8 cellular contexts compared by ENCODE assay signal in genomic region chr18:43563780-43564179, GRCh38.
DNase-seq lines count a peak whose midpoint lies in the region; ATAC-seq and TF ChIP-seq lines count a peak whose summit lies in the region.

No MANE protein-coding gene starts in this region.

- H3K4me1 ChIP-seq in HCT116 (ENCODE audit: control insufficient read depth in 1 of 2, insufficient read depth in 2 of 2, low read length in 2 of 2) (no peaks in the 10 kb centered on the region), lower lobe of right lung (no peaks in the 10 kb centered on the region)

- H3K4me1 Mint-ChIP-seq in Calu3 (ENCODE audit: low read depth, unreplicated experiment): peaks cover 10% of the 10 kb centered on the region

- no peak overlapping the region for H3K27ac Mint-ChIP-seq in Calu3 (ENCODE audit: unreplicated experiment)

- no peaks in the 10 kb centered on the region for H3K27me3 ChIP-seq in HCT116 (ENCODE audit: insufficient read depth, low read length)
- no peaks in the 10 kb centered on the region for H3K27me3 ChIP-seq in lower lobe of right lung (ENCODE audit: low read depth)

- no peaks in the 10 kb centered on the region for H3K36me3 Mint-ChIP-seq in Calu3 (ENCODE audit: insufficient read depth, unreplicated experiment)

- no peaks in the 10 kb centered on the region for H3K36me3 ChIP-seq in HCT116 (ENCODE audit: control insufficient read depth in 1 of 2, insufficient read depth in 2 of 2, low read length in 2 of 2)
- no peaks in the 10 kb centered on the region for H3K36me3 ChIP-seq in lower lobe of right lung

- H3K4me3 ChIP-seq in HCT116 (replicated peaks in 1 of 2; ENCODE audit: low read depth in 1 of 2, low read length in 2 of 2): no peak overlapping the region
- no peak overlapping the region for H3K4me3 ChIP-seq in cardiac fibroblast (replicated peaks in 1 of 2; ENCODE audit: low read depth in 2 of 2, low read length in 2 of 2)
- no peak overlapping the region for H3K4me3 ChIP-seq in lower lobe of right lung

- TF ChIP-seq RAD21 in HCT116 (IDR thresholded peaks at IDR 0.05; ENCODE audit: low read depth): 0 out of 2 replicates have a peak, but pooled peaks have one; percentile 6

- H2AFZ ChIP-seq in HCT116 (ENCODE audit: low read depth, low read length, poor library complexity, severe bottlenecking): no peak overlapping the region

- H3K9me3 ChIP-seq in HCT116 (ENCODE audit: control insufficient read depth in 1 of 2, insufficient read depth in 1 of 2, low read depth in 1 of 2, low read length in 2 of 2) (peaks cover 3 to 19% of the 10 kb centered on the region in 2 experiments; a peak in 2 of 4 replicates), lower lobe of right lung (no peaks in the 10 kb centered on the region)

- no peak for ATAC-seq in HCT116
- peak in 1 of 2 donors; percentile 58 for ATAC-seq in lower lobe of right lung
- no peak for ATAC-seq in GM21360 (IDR thresholded peaks at IDR 0.05; ENCODE audit: unreplicated experiment)
- no peak for ATAC-seq in GM21717 (IDR thresholded peaks at IDR 0.05; ENCODE audit: unreplicated experiment)

- H3K27me3 Mint-ChIP-seq in Calu3 (ENCODE audit: unreplicated experiment): peaks cover 19% of the 10 kb centered on the region

- RAD21 ChIA-PET in HCT116 (lab: Charles Lee; ENCODE audit: low non-redundant PET in 1 of 2, low total read pairs in 2 of 2, uncharacterized antibody in 2 of 2, unreplicated experiment in 2 of 2): no interaction called here

- no peaks in the 10 kb centered on the region for H3K9me2 ChIP-seq in HCT116 (ENCODE audit: insufficient read depth)

- H3K4me2 ChIP-seq in HCT116 (ENCODE audit: low read length): no peak overlapping the region

- POLR2A ChIA-PET in HCT116 (lab: Charles Lee): no interaction called here

- H3K9ac ChIP-seq in HCT116 (ENCODE audit: low read length): no peak overlapping the region

- peak; percentile 47 for TF ChIP-seq CTCF in Calu3 (IDR thresholded peaks at IDR 0.05; ENCODE audit: unreplicated experiment)
- peak in 1 of 3 experiments; percentile 25; a peak in 2 of 6 replicates for TF ChIP-seq CTCF in HCT116 (IDR thresholded peaks at IDR 0.05 in 2 of 3, conservative IDR thresholded peaks at IDR 0.05 in 1 of 3; ENCODE audit: borderline replicate concordance in 1 of 3, insufficient read depth in 1 of 3, low read depth in 2 of 3, low read length in 2 of 3)
- peak; percentile 40 for TF ChIP-seq CTCF in cardiac fibroblast (IDR thresholded peaks at IDR 0.05; ENCODE audit: low read depth, low read length)
- TF ChIP-seq CTCF in lower lobe of right lung (IDR thresholded peaks at IDR 0.05): peak; percentile 46

- no peaks in the 10 kb centered on the region for H3K79me2 ChIP-seq in HCT116 (ENCODE audit: insufficient read depth, low read length)

- no peak overlapping the region for H3K27ac ChIP-seq in HCT116 (ENCODE audit: low read depth, low read length)
- H3K27ac ChIP-seq in lower lobe of right lung: no peak overlapping the region

- BruUV-seq in Calu3 (replicated peaks; lab: Mats Ljungman, UMichigan) (no TSS peak), HCT116 (replicated peaks; lab: Mats Ljungman, UMichigan) (no TSS peak)

- H3K9me3 Mint-ChIP-seq in Calu3 (ENCODE audit: low read depth, unreplicated experiment): no peaks in the 10 kb centered on the region

- intact Hi-C loops in Calu3 (cut with micrococcal nuclease; ENCODE audit: unreplicated experiment) (loop anchor here (1.0 to 10.0 kb wide), 5 partner anchors 289 to 1509 kb away; partner anchors contain the start of gene SYT4), HCT116 (cut with micrococcal nuclease) (loop anchor here (5.0 kb wide), 1 partner anchor 1266 kb away; no protein-coding TSS in a partner anchor), lower lobe of right lung (cut with DNase I) (no loop called here)

- H3K4me3 Mint-ChIP-seq in Calu3 (ENCODE audit: low read depth, unreplicated experiment): no peak overlapping the region

- no peak for TF ChIP-seq POLR2A in HCT116 (IDR thresholded peaks at IDR 0.05; ENCODE audit: borderline replicate concordance, extremely low read depth, insufficient read depth, insufficient read length)

- no peaks in the 10 kb centered on the region for H4K20me1 ChIP-seq in HCT116 (ENCODE audit: insufficient read depth)

- CTCF ChIA-PET in Calu3 (lab: Charles Lee) (no interaction called here), HCT116 (lab: Charles Lee) (no interaction called here)

- DNase-seq in Calu3: peak; percentile 51
- no peak for DNase-seq in HCT116 (ENCODE audit: low read depth, low spot score)
- peak; percentile 51 for DNase-seq in NCI-H345 (lab: John Stamatoyannopoulos, UW)
- peak; percentile 59 to 66 for DNase-seq in cardiac fibroblast (ENCODE audit: low read depth in 2 of 2)
- DNase-seq in lower lobe of right lung: no peak
- no peak for DNase-seq in islet precursor cell

TF ChIP-seq in HCT116, 20 proteins besides CTCF, POLR2A, EP300 and RAD21:
- no peak for TF ChIP-seq SIN3A (IDR thresholded peaks at IDR 0.05; ENCODE audit: low read depth)
- no peak for TF ChIP-seq SRF (IDR thresholded peaks at IDR 0.05; ENCODE audit: low read depth)
- TF ChIP-seq ZBTB33 (IDR thresholded peaks at IDR 0.05; ENCODE audit: extremely low read depth, insufficient replicate concordance, low read length): no peak
- TF ChIP-seq ZNF274 (IDR thresholded peaks at IDR 0.05; ENCODE audit: low read depth, low read length): no peak
- TF ChIP-seq CBX3 (IDR thresholded peaks at IDR 0.05; ENCODE audit: low read depth): no peak
- TF ChIP-seq, protein P1, sequence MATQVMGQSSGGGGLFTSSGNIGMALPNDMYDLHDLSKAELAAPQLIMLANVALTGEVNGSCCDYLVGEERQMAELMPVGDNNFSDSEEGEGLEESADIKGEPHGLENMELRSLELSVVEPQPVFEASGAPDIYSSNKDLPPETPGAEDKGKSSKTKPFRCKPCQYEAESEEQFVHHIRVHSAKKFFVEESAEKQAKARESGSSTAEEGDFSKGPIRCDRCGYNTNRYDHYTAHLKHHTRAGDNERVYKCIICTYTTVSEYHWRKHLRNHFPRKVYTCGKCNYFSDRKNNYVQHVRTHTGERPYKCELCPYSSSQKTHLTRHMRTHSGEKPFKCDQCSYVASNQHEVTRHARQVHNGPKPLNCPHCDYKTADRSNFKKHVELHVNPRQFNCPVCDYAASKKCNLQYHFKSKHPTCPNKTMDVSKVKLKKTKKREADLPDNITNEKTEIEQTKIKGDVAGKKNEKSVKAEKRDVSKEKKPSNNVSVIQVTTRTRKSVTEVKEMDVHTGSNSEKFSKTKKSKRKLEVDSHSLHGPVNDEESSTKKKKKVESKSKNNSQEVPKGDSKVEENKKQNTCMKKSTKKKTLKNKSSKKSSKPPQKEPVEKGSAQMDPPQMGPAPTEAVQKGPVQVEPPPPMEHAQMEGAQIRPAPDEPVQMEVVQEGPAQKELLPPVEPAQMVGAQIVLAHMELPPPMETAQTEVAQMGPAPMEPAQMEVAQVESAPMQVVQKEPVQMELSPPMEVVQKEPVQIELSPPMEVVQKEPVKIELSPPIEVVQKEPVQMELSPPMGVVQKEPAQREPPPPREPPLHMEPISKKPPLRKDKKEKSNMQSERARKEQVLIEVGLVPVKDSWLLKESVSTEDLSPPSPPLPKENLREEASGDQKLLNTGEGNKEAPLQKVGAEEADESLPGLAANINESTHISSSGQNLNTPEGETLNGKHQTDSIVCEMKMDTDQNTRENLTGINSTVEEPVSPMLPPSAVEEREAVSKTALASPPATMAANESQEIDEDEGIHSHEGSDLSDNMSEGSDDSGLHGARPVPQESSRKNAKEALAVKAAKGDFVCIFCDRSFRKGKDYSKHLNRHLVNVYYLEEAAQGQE (IDR thresholded peaks at IDR 0.05; ENCODE audit: low read depth): no peak
- no peak for TF ChIP-seq YY1 (IDR thresholded peaks at IDR 0.05; ENCODE audit: extremely low read depth, insufficient replicate concordance, low read depth, low read length)
- no peak for TF ChIP-seq CEBPB (IDR thresholded peaks at IDR 0.05; ENCODE audit: low read depth)
- TF ChIP-seq TCF7L2 (IDR thresholded peaks at IDR 0.05; ENCODE audit: borderline replicate concordance, extremely low read depth, insufficient read depth, insufficient read length): no peak
- TF ChIP-seq JUND (IDR thresholded peaks at IDR 0.05): no peak

Comparison
In these comparisons a context has a peak if more than half of its experiments do, and no peak if none do; other contexts are left out.
1. DNase-seq: peak in Calu3 (single experiment), NCI-H345 (single experiment) and cardiac fibroblast (2 of 2); none in HCT116 (single experiment), lower lobe of right lung (single experiment) and islet precursor cell (single experiment).